In the genomic region with DNA sequence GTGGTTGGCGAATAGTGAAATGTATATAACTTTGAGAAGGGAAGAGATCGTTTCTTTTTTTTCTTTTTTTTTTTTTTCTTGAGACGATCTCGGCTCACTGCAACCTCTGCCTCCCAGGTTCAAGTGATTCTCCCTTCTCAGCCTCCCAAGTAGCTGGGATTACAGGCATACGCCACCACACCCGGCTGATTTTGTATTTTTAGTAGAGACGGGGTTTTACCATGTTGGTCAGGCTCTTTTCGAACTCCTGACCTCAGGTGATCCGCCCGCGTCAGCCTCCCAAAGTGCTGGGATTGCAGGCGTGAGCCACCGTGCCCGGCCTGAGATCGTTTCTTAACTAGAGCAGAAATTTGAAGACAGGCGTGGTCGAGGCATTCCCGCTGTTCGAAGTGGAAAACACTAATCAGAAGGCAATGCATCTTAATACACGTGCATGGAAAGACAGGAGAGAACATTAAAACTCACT, we compare ENCODE assay signal across 8 cellular contexts. TPM values are rescaled to one million over a fixed set of nuclear protein-coding genes. Genes with fewer than 3 reads are reported as not detected.
DNase-seq lines count a peak whose midpoint lies in the region; TF ChIP-seq lines count a peak whose summit lies in the region.
"Not testable (repeated sequence)": the region's sequence is repeated elsewhere in the genome, so short reads cannot be mapped to it uniquely, and the experiment has no call there.

No MANE protein-coding gene starts in this region.

- peak overlapping the region; percentile 97 for H2AFZ ChIP-seq in PC-9

- CTCF ChIA-PET in A673 (lab: Charles Lee) (interaction anchor here (0.6 to 1.2 kb wide), 4 partner anchors 10 to 86 kb away, joined by 3 to 4 read pairs (median 3); partner anchors contain the start of gene NUP133), HEK293 (lab: Yijun Ruan, JAX) (interaction anchor here (0.6 to 2.7 kb wide), 29 partner anchors 9 to 708 kb away, joined by 3 to 26 read pairs (median 4); partner anchors contain the start of genes NUP133, TAF5L and URB2), PC-9 (lab: Charles Lee) (interaction anchor here (0.6 kb wide), 1 partner anchor 92 kb away, joined by 6 read pairs; no protein-coding TSS in a partner anchor)

- not testable (repeated sequence) for TF ChIP-seq CTCF in A673 (conservative IDR thresholded peaks at IDR 0.05; ENCODE audit: low read depth, low read length); HEK293 (tag by site-specific recombination; IDR thresholded peaks at IDR 0.05); PC-9 (conservative IDR thresholded peaks at IDR 0.05); cardiac muscle cell (IDR thresholded peaks at IDR 0.05; ENCODE audit: low read depth, low read length)

- H3K4me3 ChIP-seq in A673 (ENCODE audit: low read depth, low read length, poor library complexity, severe bottlenecking) = peak overlapping the region; percentile 94
- peak overlapping the region; percentile 76 for H3K4me3 ChIP-seq in HEK293 (ENCODE audit: low read depth, low read length)
- H3K4me3 ChIP-seq in PC-9 = peak overlapping the region; percentile 70
- peak overlapping the region; percentile 23 for H3K4me3 ChIP-seq in cardiac muscle cell
- H3K4me3 ChIP-seq in mononuclear cell (ENCODE audit: low read length) = peak overlapping the region; percentile 70
- peak overlapping the region; percentile 76 to 95 (median 93) for H3K4me3 ChIP-seq in skeletal muscle tissue (ENCODE audit: low read length in 3 of 3)

- not testable (repeated sequence) for H3K27me3 ChIP-seq in A673 (replicated peaks; ENCODE audit: insufficient read depth, low read depth, low read length, poor library complexity); PC-9 (ENCODE audit: insufficient read depth, low read depth); cardiac muscle cell; mononuclear cell (ENCODE audit: insufficient read depth, low read length); skeletal muscle tissue (ENCODE audit: control insufficient read depth in 3 of 3, insufficient read depth in 3 of 3, low read length in 3 of 3)

- not testable (repeated sequence) for H3K9me3 ChIP-seq in A673 (ENCODE audit: low read depth, low read length, poor library complexity, severe bottlenecking); HEK293 (ENCODE audit: control insufficient read depth, insufficient read depth, low read depth, low read length); PC-9 (ENCODE audit: insufficient read depth, low read depth); cardiac muscle cell (ENCODE audit: low read depth); mononuclear cell (ENCODE audit: low read depth, low read length); skeletal muscle tissue (ENCODE audit: control insufficient read depth in 3 of 3, low read length in 3 of 3)

- H3K4me1 ChIP-seq in A673 (ENCODE audit: insufficient read depth, low read length, poor library complexity, severe bottlenecking) (peaks cover 19% of the 10 kb centered on the region), HEK293 (ENCODE audit: control insufficient read depth, insufficient read depth, low read length) (peaks cover 17% of the 10 kb centered on the region), cardiac muscle cell (ENCODE audit: low read depth) (peaks cover 31% of the 10 kb centered on the region), mononuclear cell (ENCODE audit: insufficient read depth, low read length) (peaks cover 36% of the 10 kb centered on the region), skeletal muscle tissue (ENCODE audit: control insufficient read depth in 3 of 3, insufficient read depth in 3 of 3, low read length in 3 of 3) (peaks cover 23 to 28% (median 26%) of the 10 kb centered on the region in 3 donors)
- not testable (repeated sequence) for H3K4me1 ChIP-seq in PC-9 (replicated peaks; ENCODE audit: insufficient read depth)

- POLR2A ChIA-PET in A673 (lab: Charles Lee; ENCODE audit: low non-redundant PET) = interaction anchor here (0.6 to 0.7 kb wide), 2 partner anchors 71 to 1433 kb away, joined by 3 to 13 read pairs; no protein-coding TSS in a partner anchor
- POLR2A ChIA-PET in HEK293 (lab: Yijun Ruan, JAX) = interaction anchor here (0.8 to 3.5 kb wide), 15 partner anchors 9 to 1851 kb away, joined by 3 to 102 read pairs (median 5); partner anchors contain the start of genes NUP133, RAB4A, TAF5L and URB2
- POLR2A ChIA-PET in PC-9 (lab: Charles Lee; ENCODE audit: unreplicated experiment) = interaction anchor here (0.7 to 0.9 kb wide), 3 partner anchors 24 to 71 kb away, joined by 4 to 18 read pairs (median 7); partner anchors contain the start of genes TAF5L and URB2

- peak overlapping the region; percentile 60 to 89 (median 76) for H3K9ac ChIP-seq in skeletal muscle tissue (ENCODE audit: low read depth in 1 of 3, low read length in 3 of 3)

- not testable (repeated sequence) for H4K20me1 ChIP-seq in PC-9 (ENCODE audit: insufficient read depth)

- BruUV-seq in A673 (replicated peaks; lab: Mats Ljungman, UMichigan) (TSS peak; percentile 95), PC-9 (replicated peaks; lab: Mats Ljungman, UMichigan) (TSS peak; percentile 54)

- H3K36me3 ChIP-seq in A673 (ENCODE audit: insufficient read depth, low read length, poor library complexity, severe bottlenecking); HEK293 (ENCODE audit: control insufficient read depth in 2 of 2, insufficient read depth in 1 of 2, low read length in 2 of 2); PC-9 (ENCODE audit: low read depth); cardiac muscle cell; skeletal muscle tissue (ENCODE audit: control insufficient read depth in 3 of 3, insufficient read depth in 3 of 3, low read length in 3 of 3): not testable (repeated sequence)

- not testable (repeated sequence) for H3F3A ChIP-seq in PC-9 (ENCODE audit: insufficient read depth, low read depth)

- not testable (repeated sequence) for DNase-seq in A673 (ENCODE audit: low spot score); PC-9; caudate nucleus (lab: John Stamatoyannopoulos, UW); cardiac muscle cell (ENCODE audit: low read depth in 1 of 2, low spot score in 1 of 2)
- DNase-seq in activated T-cell treated with anti-CD3 and anti-CD28 coated beads for 48 hours (ENCODE audit: low read depth) = peak; percentile 7

- H3K9me2 ChIP-seq in PC-9 (ENCODE audit: insufficient read depth) = not testable (repeated sequence)

- H3K27ac ChIP-seq in A673 (ENCODE audit: low read depth, low read length, poor library complexity, severe bottlenecking) = peak overlapping the region; percentile 44
- H3K27ac ChIP-seq in HEK293 (ENCODE audit: extremely low read depth, low read depth, low read length) = peak overlapping the region; percentile 98
- not testable (repeated sequence) for H3K27ac ChIP-seq in PC-9, cardiac muscle cell
- peak overlapping the region; percentile 90 for H3K27ac ChIP-seq in caudate nucleus (ENCODE audit: low read depth, low read length)
- peak overlapping the region; percentile 71 for H3K27ac ChIP-seq in skeletal muscle tissue (ENCODE audit: low read depth, low read length)

- H3K4me2 ChIP-seq in PC-9 = peak overlapping the region; percentile 80

- H3K79me2 ChIP-seq in PC-9 (ENCODE audit: low read depth) = not testable (repeated sequence)

- intact Hi-C loops in A673 (cut with micrococcal nuclease; ENCODE audit: unreplicated experiment) (loop anchor here (1.0 kb wide), 1 partner anchor 67 kb away; the partner anchor contains the start of genes TAF5L and URB2), PC-9 (cut with micrococcal nuclease; ENCODE audit: unreplicated experiment) (loop anchor here (1.0 to 5.0 kb wide), 2 partner anchors 52 to 67 kb away; partner anchors contain the start of genes NUP133, TAF5L and URB2)

TF ChIP-seq in HEK293, 187 proteins besides CTCF, POLR2A, EP300 and RAD21 (continues in another document):
- TF ChIP-seq ZNF146 (tag by site-specific recombination; IDR thresholded peaks at IDR 0.05) = 0 out of 2 replicates have a peak, but pooled peaks have one; percentile 2
- peak; percentile 95 for TF ChIP-seq ZBTB17 (tag by site-specific recombination; IDR thresholded peaks at IDR 0.05)
- 0 out of 2 replicates have a peak, but pooled peaks have one; percentile 64 for TF ChIP-seq ZXDB (tag by site-specific recombination; IDR thresholded peaks at IDR 0.05)
- TF ChIP-seq ZNF391 (tag by site-specific recombination; IDR thresholded peaks at IDR 0.05; ENCODE audit: borderline replicate concordance, low read depth) = 0 out of 2 replicates have a peak, but pooled peaks have one; percentile 10
- peak; percentile 96 for TF ChIP-seq ZNF335 (tag by site-specific recombination; conservative IDR thresholded peaks at IDR 0.05)
- peak; percentile 21; the same call in 1 of the 2 replicates for TF ChIP-seq WT1 (tag by site-specific recombination; IDR thresholded peaks at IDR 0.05)
- TF ChIP-seq GLI4 (tag by site-specific recombination; IDR thresholded peaks at IDR 0.05) = peak; percentile 68; the same call in 1 of the 2 replicates
- TF ChIP-seq, protein P1, sequence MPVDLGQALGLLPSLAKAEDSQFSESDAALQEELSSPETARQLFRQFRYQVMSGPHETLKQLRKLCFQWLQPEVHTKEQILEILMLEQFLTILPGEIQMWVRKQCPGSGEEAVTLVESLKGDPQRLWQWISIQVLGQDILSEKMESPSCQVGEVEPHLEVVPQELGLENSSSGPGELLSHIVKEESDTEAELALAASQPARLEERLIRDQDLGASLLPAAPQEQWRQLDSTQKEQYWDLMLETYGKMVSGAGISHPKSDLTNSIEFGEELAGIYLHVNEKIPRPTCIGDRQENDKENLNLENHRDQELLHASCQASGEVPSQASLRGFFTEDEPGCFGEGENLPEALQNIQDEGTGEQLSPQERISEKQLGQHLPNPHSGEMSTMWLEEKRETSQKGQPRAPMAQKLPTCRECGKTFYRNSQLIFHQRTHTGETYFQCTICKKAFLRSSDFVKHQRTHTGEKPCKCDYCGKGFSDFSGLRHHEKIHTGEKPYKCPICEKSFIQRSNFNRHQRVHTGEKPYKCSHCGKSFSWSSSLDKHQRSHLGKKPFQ (tag by site-specific recombination; IDR thresholded peaks at IDR 0.05) = peak; percentile 9; the same call in 1 of the 2 replicates
- TF ChIP-seq ZNF600 (tag by site-specific recombination; IDR thresholded peaks at IDR 0.05) = peak; percentile 66; the same call in 1 of the 2 replicates

RNA-seq across cellular contexts. Expression of gene ABCB10, which starts 0.9 kb away (rescaled TPM):
- 20.0 and 23.3 TPM in 2 replicates for total RNA-seq in A673 (2021)
- 9.4 and 12.1 TPM in 2 replicates for total RNA-seq in PC-9 (2021)
- total RNA-seq in cardiac muscle cell = 13.6 and 19.3 TPM in 2 replicates
- 17.0 and 22.6 TPM in 2 replicates for polyA plus RNA-seq in cardiac muscle cell
- total RNA-seq in mononuclear cell = 12.1 TPM
- total RNA-seq in skeletal muscle tissue = 11.5 TPM

RNA-seq across cellular contexts. Expression of gene NUP133, which starts 51.2 kb away (rescaled TPM):
- total RNA-seq in A673 (2021) = 59.0 and 67.9 TPM in 2 replicates
- total RNA-seq in PC-9 (2021) = 38.5 and 42.9 TPM in 2 replicates
- total RNA-seq in cardiac muscle cell = 60.2 and 67.4 TPM in 2 replicates
- 32.5 and 33.6 TPM in 2 replicates for polyA plus RNA-seq in cardiac muscle cell
- total RNA-seq in mononuclear cell = 42.0 TPM
- 44.4 TPM for total RNA-seq in skeletal muscle tissue

Comparison
In these comparisons a context has a peak if more than half of its experiments do, and no peak if none do; other contexts are left out.
1. H3K4me3 ChIP-seq: peak in every context shown above with its lines; median percentile 94 in A673; 93 in skeletal muscle tissue; 76 in HEK293; 70 in PC-9; 70 in mononuclear cell; 23 in cardiac muscle cell.